16 cellular contexts compared by ENCODE assay signal in genomic region chr16:81473561-81473960, GRCh38. TPM values are rescaled to one million over a fixed set of nuclear protein-coding genes. Genes with fewer than 3 reads are reported as not detected.
A peak's percentile ranks its signal among the peaks of the same experiment; 100 is the strongest.
DNase-seq lines count a peak whose midpoint lies in the region; ATAC-seq and TF ChIP-seq lines count a peak whose summit lies in the region.
"Had no signal": no experiment of that assay in that cellular context is flagged by ENCODE, and none has a peak within 500 bp of the region (broad histone marks: within the 10 kb centered on the region; RNA-seq: fewer than 3 reads in every experiment).

No MANE protein-coding gene starts in this region.

- H3K36me3 ChIP-seq in duodenal mucosa (ENCODE audit: control insufficient read depth in 1 of 2, insufficient read depth in 2 of 2, low read length in 2 of 2) (peaks cover 8 to 28% of the 10 kb centered on the region in 2 donors), transverse colon (peaks cover 0 to 2% (median 0%) of the 10 kb centered on the region in 4 donors)

- no peak for TF ChIP-seq CTCF in activated CD8-positive, alpha-beta T cell treated with anti-CD3 and anti-CD28 coated beads for 36 hours (IDR thresholded peaks at IDR 0.05)
- no peak for TF ChIP-seq CTCF in transverse colon (IDR thresholded peaks at IDR 0.05)

- H3K27ac Mint-ChIP-seq in activated CD8-positive, alpha-beta T cell treated with anti-CD3 and anti-CD28 coated beads for 36 hours: peak overlapping the region; percentile 20
- no peak overlapping the region for H3K27ac Mint-ChIP-seq in activated CD8-positive, alpha-beta T cell treated with anti-CD3 and anti-CD28 coated beads, Interleukin-2, amount 10 ng/mL, durations not matched to agents 7 days and 5 days

- no peak overlapping the region for H3K9ac ChIP-seq in duodenal mucosa (ENCODE audit: low read depth in 1 of 2, low read length in 2 of 2)

- no peak for TF ChIP-seq EP300 in transverse colon (IDR thresholded peaks at IDR 0.05; ENCODE audit: low read depth)

- H3K9me3 Mint-ChIP-seq in activated CD8-positive, alpha-beta T cell treated with anti-CD3 and anti-CD28 coated beads for 36 hours: no peaks in the 10 kb centered on the region
- H3K9me3 Mint-ChIP-seq in activated CD8-positive, alpha-beta T cell treated with anti-CD3 and anti-CD28 coated beads, Interleukin-2, amount 10 ng/mL, durations not matched to agents 7 days and 5 days (ENCODE audit: insufficient read depth): no peaks in the 10 kb centered on the region

- H3K4me1 ChIP-seq in duodenal mucosa (ENCODE audit: control insufficient read depth in 1 of 2, insufficient read depth in 2 of 2, low read length in 2 of 2) (peaks cover 80 to 83% of the 10 kb centered on the region in 2 donors), transverse colon (peaks cover 3 to 60% (median 29%) of the 10 kb centered on the region in 4 donors)

- intact Hi-C loops in activated CD8-positive, alpha-beta T cell treated with anti-CD3 and anti-CD28 coated beads for 36 hours (cut with micrococcal nuclease): no loop called here
- intact Hi-C loops in transverse colon (cut with DNase I; ENCODE audit: low total_unique reads): loop anchor here (10.0 kb wide), 1 partner anchor 1461 kb away; no protein-coding TSS in a partner anchor

- WGBS in transverse colon (ENCODE audit: low coverage in 1 of 2), 2 donors: 74 to 75% methylated on average over 5 to 10 of the region's 10 CpGs

- no peak for TF ChIP-seq POLR2A in transverse colon (IDR thresholded peaks at IDR 0.05)

- H3K4me3 ChIP-seq in duodenal mucosa (ENCODE audit: low read depth in 1 of 2, low read length in 2 of 2) (peak overlapping the region in 1 of 2 donors; percentile 2), transverse colon (no peak overlapping the region)

- H3K27me3 ChIP-seq in duodenal mucosa (ENCODE audit: control insufficient read depth in 1 of 2, insufficient read depth in 2 of 2, low read length in 2 of 2): no peaks in the 10 kb centered on the region
- no peaks in the 10 kb centered on the region for H3K27me3 ChIP-seq in transverse colon

- H3K9me3 ChIP-seq in duodenal mucosa (ENCODE audit: control insufficient read depth in 1 of 2, low read length in 2 of 2): no peaks in the 10 kb centered on the region
- H3K9me3 ChIP-seq in transverse colon: no peaks in the 10 kb centered on the region

- H3K27ac ChIP-seq in duodenal mucosa (ENCODE audit: low read depth, low read length): peak overlapping the region; percentile 43
- peak overlapping the region in 3 of 4 donors; percentile 4 to 44 (median 23) for H3K27ac ChIP-seq in transverse colon

- POLR2A ChIA-PET in activated CD8-positive, alpha-beta T cell treated with anti-CD3 and anti-CD28 coated beads for 36 hours (lab: Charles Lee): interaction anchor here (1.5 kb wide), 1 partner anchor 20 kb away, joined by 3 read pairs; no protein-coding TSS in a partner anchor
- POLR2A ChIA-PET in activated CD8-positive, alpha-beta T cell treated with anti-CD3 and anti-CD28 coated beads, Interleukin-2, amount 10 ng/mL, durations not matched to agents 7 days and 5 days (lab: Charles Lee): interaction anchor here (0.6 kb wide), 2 partner anchors 10 to 27 kb away, joined by 3 to 4 read pairs; no protein-coding TSS in a partner anchor

- peaks cover 9% of the 10 kb centered on the region for H3K36me3 Mint-ChIP-seq in activated CD8-positive, alpha-beta T cell treated with anti-CD3 and anti-CD28 coated beads for 36 hours (ENCODE audit: low read depth)
- H3K36me3 Mint-ChIP-seq in activated CD8-positive, alpha-beta T cell treated with anti-CD3 and anti-CD28 coated beads, Interleukin-2, amount 10 ng/mL, durations not matched to agents 7 days and 5 days (ENCODE audit: low read depth): peaks cover 63% of the 10 kb centered on the region

- no peak overlapping the region for H3K4me3 Mint-ChIP-seq in activated CD8-positive, alpha-beta T cell treated with anti-CD3 and anti-CD28 coated beads for 36 hours
- no peak overlapping the region for H3K4me3 Mint-ChIP-seq in activated CD8-positive, alpha-beta T cell treated with anti-CD3 and anti-CD28 coated beads, Interleukin-2, amount 10 ng/mL, durations not matched to agents 7 days and 5 days

- ATAC-seq in activated CD8-positive, alpha-beta T cell treated with anti-CD3 and anti-CD28 coated beads for 36 hours: no peak
- no peak for ATAC-seq in activated CD8-positive, alpha-beta T cell treated with anti-CD3 and anti-CD28 coated beads, Interleukin-2, amount 10 ng/mL, durations not matched to agents 7 days and 5 days
- no peak for ATAC-seq in GM21576 (IDR thresholded peaks at IDR 0.05; ENCODE audit: unreplicated experiment)
- ATAC-seq: esophagus mucosa had no signal

- peaks cover 68% of the 10 kb centered on the region for H3K4me1 Mint-ChIP-seq in activated CD8-positive, alpha-beta T cell treated with anti-CD3 and anti-CD28 coated beads for 36 hours (ENCODE audit: low read depth)
- H3K4me1 Mint-ChIP-seq in activated CD8-positive, alpha-beta T cell treated with anti-CD3 and anti-CD28 coated beads, Interleukin-2, amount 10 ng/mL, durations not matched to agents 7 days and 5 days (ENCODE audit: low read depth): peaks cover 97% of the 10 kb centered on the region

- H3K27me3 Mint-ChIP-seq in activated CD8-positive, alpha-beta T cell treated with anti-CD3 and anti-CD28 coated beads for 36 hours: no peaks in the 10 kb centered on the region
- H3K27me3 Mint-ChIP-seq in activated CD8-positive, alpha-beta T cell treated with anti-CD3 and anti-CD28 coated beads, Interleukin-2, amount 10 ng/mL, durations not matched to agents 7 days and 5 days (ENCODE audit: low read depth): no peaks in the 10 kb centered on the region

- CTCF ChIA-PET in activated CD8-positive, alpha-beta T cell treated with anti-CD3 and anti-CD28 coated beads for 36 hours (lab: Charles Lee): no interaction called here
- CTCF ChIA-PET in activated CD8-positive, alpha-beta T cell treated with anti-CD3 and anti-CD28 coated beads, Interleukin-2, amount 10 ng/mL, durations not matched to agents 7 days and 5 days (lab: Charles Lee): no interaction called here

- DNase-seq in activated CD8-positive, alpha-beta T cell treated with anti-CD3 and anti-CD28 coated beads for 36 hours: no peak
- DNase-seq in activated CD8-positive, alpha-beta T cell treated with anti-CD3 and anti-CD28 coated beads, Interleukin-2, amount 10 ng/mL, durations not matched to agents 7 days and 5 days: no peak
- DNase-seq in lung microvascular endothelial cell (ENCODE audit: low read depth in 2 of 2) (peak; percentile 28 to 80), transverse colon (no peak), NCI-H748 (lab: John Stamatoyannopoulos, UW; ENCODE audit: unreplicated experiment) (no peak), Ammon's horn (ENCODE audit: low spot score) (no peak)
- DNase-seq: 8988T; activated CD8-positive, alpha-beta memory T cell treated with anti-CD3 and anti-CD28 coated beads for 24 hours; activated gamma-delta T cell treated with Interleukin-2 at 50 U/mL for 16 hours; central memory CD4-positive, alpha-beta T cell; DMS153; NCI-H146; NCI-H748 treated with DMSO at 0.1 percent for 48 hours had no signal

- in situ Hi-C loops in transverse colon (cut with MboI; ENCODE audit: low pct_ligation_motif_present in 1 of 4, low pct_unique_long_range_greater_than_20kb in 1 of 4, low sequenced_read_pairs in 3 of 4): no loop called here

RNA-seq across cellular contexts. Expression of gene CMIP, which starts 29.0 kb away (rescaled TPM):
- total RNA-seq in activated CD8-positive, alpha-beta T cell treated with anti-CD3 and anti-CD28 coated beads for 36 hours: 10 to 100 TPM; 37.6 to 38.5 TPM
- 10 to 100 TPM; 62.5 to 70.4 TPM for total RNA-seq in activated CD8-positive, alpha-beta T cell treated with anti-CD3 and anti-CD28 coated beads, Interleukin-2, amount 10 ng/mL, durations not matched to agents 7 days and 5 days
- 8.5 and 10.3 TPM in 2 replicates for total RNA-seq in lung microvascular endothelial cell
- 10 to 100 TPM; 40.0 to 69.6 (median 47.0) TPM for total RNA-seq in transverse colon

Comparison
In these comparisons a context has a peak if more than half of its experiments do, and no peak if none do; other contexts are left out.
1. DNase-seq: peak in lung microvascular endothelial cell (2 of 2); none in activated CD8-positive, alpha-beta T cell treated with anti-CD3 and anti-CD28 coated beads for 36 hours (single experiment), activated CD8-positive, alpha-beta T cell treated with anti-CD3 and anti-CD28 coated beads, Interleukin-2, amount 10 ng/mL, durations not matched to agents 7 days and 5 days (single experiment), transverse colon (single experiment), NCI-H748 (single experiment) and Ammon's horn (single experiment).